26 cellular contexts compared by ENCODE assay signal in genomic region chr9:83385317-83385716, GRCh38.
DNase-seq lines count a peak whose midpoint lies in the region; TF ChIP-seq lines count a peak whose summit lies in the region.
"Had no signal": no experiment of that assay in that cellular context is flagged by ENCODE, and none has a peak within 500 bp of the region (broad histone marks: within the 10 kb centered on the region; RNA-seq: fewer than 3 reads in every experiment).

No MANE protein-coding gene starts in this region.

- H3K27me3 ChIP-seq in GM23248 (replicated peaks; ENCODE audit: insufficient read depth) (no peaks in the 10 kb centered on the region), adipocyte (replicated peaks; ENCODE audit: control insufficient read depth, insufficient read depth, low read length) (no peaks in the 10 kb centered on the region), brain microvascular endothelial cell (replicated peaks) (no peaks in the 10 kb centered on the region)
- H3K27me3 ChIP-seq: esophagus squamous epithelium, left lung, neutrophil, Peyer's patch, testis had no signal

- H3K36me3 ChIP-seq in GM23248 (ENCODE audit: low read depth) (no peaks in the 10 kb centered on the region), adipocyte (ENCODE audit: control insufficient read depth, insufficient read depth, low read length, severe bottlenecking) (no peaks in the 10 kb centered on the region), brain microvascular endothelial cell (replicated peaks) (no peaks in the 10 kb centered on the region)
- H3K36me3 ChIP-seq: esophagus squamous epithelium, left lung, Peyer's patch had no signal

- WGBS in GM23248 (ENCODE audit: low coverage in 1 of 2, low lambda C conversion rate in 2 of 2, missing lambda C conversion rate in 2 of 2), 2 experiments: 2 to 3% methylated on average over 2 of the region's 2 CpGs

- DNase-seq in AG20443 (ENCODE audit: low spot score) (peak; percentile 22), GM23248 (peak; percentile 67), adipocyte (ENCODE audit: low read depth) (peak; percentile 27), foreskin fibroblast (peak; percentile 51 to 79), GM10248 (ENCODE audit: extremely low spot score) (no peak), Calu3 (no peak), brain microvascular endothelial cell (no peak)
- DNase-seq in T-helper 2 cell treated with Interferon-gamma antibody and Interleukin-4, amounts not matched to agents 5 μg/mL and 100 μg/mL, for 36 hours (ENCODE audit: low spot score): no peak
- DNase-seq: activated CD4-positive, CD25-positive, alpha-beta regulatory T cell; activated naive CD4-positive, alpha-beta T cell treated with anti-CD3 and anti-CD28 coated beads, Interleukin-2, amount 50 U/mL, for 16 hours; amygdala; DMS79; endodermal cell; esophagus squamous epithelium; left lung; naive B cell; NCI-H187 treated with DMSO at 0.1 percent for 48 hours; NCI-H526 treated with DMSO at 0.1 percent for 48 hours; Peyer's patch; SIG-M5; stimulated activated naive CD4-positive, alpha-beta T cell treated with Interleukin-2 at 50 U/mL for 16 hours; testis had no signal

- H2AFZ ChIP-seq in GM23248: no peak overlapping the region

- intact Hi-C loops in Calu3 (cut with micrococcal nuclease; ENCODE audit: unreplicated experiment): no loop called here

- H3K36me3 Mint-ChIP-seq in Calu3 (ENCODE audit: insufficient read depth, unreplicated experiment): no peaks in the 10 kb centered on the region
- no peaks in the 10 kb centered on the region for H3K36me3 Mint-ChIP-seq in T-helper 2 cell treated with Interferon-gamma antibody and Interleukin-4, amounts not matched to agents 5 μg/mL and 100 μg/mL, for 36 hours (ENCODE audit: low read depth)
- H3K36me3 Mint-ChIP-seq: naive B cell had no signal

- no peaks in the 10 kb centered on the region for H3K9me2 ChIP-seq in GM23248 (ENCODE audit: insufficient read depth)

- H3K4me1 ChIP-seq in GM23248 (ENCODE audit: insufficient read depth) (0 out of 2 replicates have a peak, but pooled peaks cover 4% of the 10 kb centered on the region), adipocyte (ENCODE audit: control insufficient read depth, insufficient read depth, low read length) (no peaks in the 10 kb centered on the region)
- H3K4me1 ChIP-seq: esophagus squamous epithelium, left lung, Peyer's patch, testis had no signal

- no peak overlapping the region for H3K27ac ChIP-seq in GM23248
- H3K27ac ChIP-seq in brain microvascular endothelial cell: no peak overlapping the region
- H3K27ac ChIP-seq: coronary artery, esophagus squamous epithelium, left lung, neutrophil, Peyer's patch, testis had no signal

- peaks cover 3% of the 10 kb centered on the region for H3K4me1 Mint-ChIP-seq in Calu3 (ENCODE audit: low read depth, unreplicated experiment)
- H3K4me1 Mint-ChIP-seq in T-helper 2 cell treated with Interferon-gamma antibody and Interleukin-4, amounts not matched to agents 5 μg/mL and 100 μg/mL, for 36 hours (ENCODE audit: low read depth): no peaks in the 10 kb centered on the region
- H3K4me1 Mint-ChIP-seq: activated T-helper 17 cell treated with anti-CD3 and anti-CD28 coated beads, Interleukin-2, amount 50 U/mL, for 72 hours; endodermal cell; naive B cell had no signal

- in situ Hi-C loops in GM23248 (cut with MboI) (no loop called here), brain microvascular endothelial cell (cut with HindIII; ENCODE audit: low pct_ligation_motif_present, low sequenced_read_pairs) (no loop called here)

- CTCF ChIA-PET in GM10248 (lab: Yijun Ruan, JAX): no interaction called here
- CTCF ChIA-PET in Calu3 (lab: Charles Lee): interaction anchor here (0.7 kb wide), 1 partner anchor 1269 kb away, joined by 3 read pairs; no protein-coding TSS in a partner anchor

- H3K4me3 Mint-ChIP-seq in Calu3 (ENCODE audit: low read depth, unreplicated experiment): no peak overlapping the region
- H3K4me3 Mint-ChIP-seq in T-helper 2 cell treated with Interferon-gamma antibody and Interleukin-4, amounts not matched to agents 5 μg/mL and 100 μg/mL, for 36 hours: no peak overlapping the region
- H3K4me3 Mint-ChIP-seq: activated T-helper 17 cell treated with anti-CD3 and anti-CD28 coated beads, Interleukin-2, amount 50 U/mL, for 72 hours; endodermal cell; naive B cell had no signal

- BruUV-seq in Calu3 (replicated peaks; lab: Mats Ljungman, UMichigan): no TSS peak

- POLR2A ChIA-PET in GM10248 (lab: Yijun Ruan, JAX): no interaction called here

- H3K4me3 ChIP-seq in GM23248 (no peak overlapping the region), adipocyte (ENCODE audit: low read length) (no peak overlapping the region), foreskin fibroblast (ENCODE audit: low read depth in 1 of 2, low read length in 2 of 2) (no peak overlapping the region), brain microvascular endothelial cell (ENCODE audit: low read depth, low read length) (no peak overlapping the region)
- H3K4me3 ChIP-seq: coronary artery, esophagus squamous epithelium, left lung, Peyer's patch, testis had no signal

- H3K79me2 ChIP-seq in GM23248 (ENCODE audit: insufficient read depth): no peaks in the 10 kb centered on the region

- H3F3A ChIP-seq in GM23248 (ENCODE audit: insufficient read depth): no peaks in the 10 kb centered on the region

- H3K9me3 Mint-ChIP-seq in Calu3 (ENCODE audit: low read depth, unreplicated experiment): peaks cover 2% of the 10 kb centered on the region
- peaks cover 5% of the 10 kb centered on the region for H3K9me3 Mint-ChIP-seq in T-helper 2 cell treated with Interferon-gamma antibody and Interleukin-4, amounts not matched to agents 5 μg/mL and 100 μg/mL, for 36 hours
- H3K9me3 Mint-ChIP-seq: activated T-helper 17 cell treated with anti-CD3 and anti-CD28 coated beads, Interleukin-2, amount 50 U/mL, for 72 hours; endodermal cell; naive B cell had no signal

- no peak for TF ChIP-seq CTCF in foreskin fibroblast (IDR thresholded peaks at IDR 0.05; ENCODE audit: low read depth, low read length)
- TF ChIP-seq CTCF in GM10248 (IDR thresholded peaks at IDR 0.05; ENCODE audit: control extremely low read depth, extremely low read depth, low read depth, missing control alignments): no peak
- no peak for TF ChIP-seq CTCF in Calu3 (IDR thresholded peaks at IDR 0.05; ENCODE audit: unreplicated experiment)
- TF ChIP-seq CTCF in brain microvascular endothelial cell (IDR thresholded peaks at IDR 0.05; ENCODE audit: low read depth, low read length, missing control alignments): no peak

- no peaks in the 10 kb centered on the region for H3K9me3 ChIP-seq in GM23248 (ENCODE audit: low read depth)
- H3K9me3 ChIP-seq in adipocyte (ENCODE audit: control insufficient read depth, low read length): peaks cover 10% of the 10 kb centered on the region
- H3K9me3 ChIP-seq: neutrophil, Peyer's patch, testis had no signal

- H3K9ac ChIP-seq in GM23248: no peak overlapping the region
- no peak overlapping the region for H3K9ac ChIP-seq in adipocyte (ENCODE audit: low read length)

- no peaks in the 10 kb centered on the region for H4K20me1 ChIP-seq in GM23248 (ENCODE audit: insufficient read depth)

- H3K27ac Mint-ChIP-seq in Calu3 (ENCODE audit: unreplicated experiment): no peak overlapping the region
- H3K27ac Mint-ChIP-seq in T-helper 2 cell treated with Interferon-gamma antibody and Interleukin-4, amounts not matched to agents 5 μg/mL and 100 μg/mL, for 36 hours: no peak overlapping the region
- H3K27ac Mint-ChIP-seq: activated T-helper 17 cell treated with anti-CD3 and anti-CD28 coated beads, Interleukin-2, amount 50 U/mL, for 72 hours; endodermal cell; progenitor cell of endocrine pancreas had no signal

- H3K4me2 ChIP-seq in GM23248 (ENCODE audit: unreplicated experiment): no peak overlapping the region

- no peaks in the 10 kb centered on the region for H3K27me3 Mint-ChIP-seq in Calu3 (ENCODE audit: unreplicated experiment)
- H3K27me3 Mint-ChIP-seq in T-helper 2 cell treated with Interferon-gamma antibody and Interleukin-4, amounts not matched to agents 5 μg/mL and 100 μg/mL, for 36 hours (ENCODE audit: low read depth): peaks cover 2% of the 10 kb centered on the region
- H3K27me3 Mint-ChIP-seq: activated T-helper 17 cell treated with anti-CD3 and anti-CD28 coated beads, Interleukin-2, amount 50 U/mL, for 72 hours; naive B cell; progenitor cell of endocrine pancreas had no signal

Comparison
In these comparisons a context has a peak if more than half of its experiments do, and no peak if none do; other contexts are left out.
1. DNase-seq: peak in AG20443 (single experiment), GM23248 (single experiment), adipocyte (single experiment) and foreskin fibroblast (2 of 2); none in GM10248 (single experiment), Calu3 (single experiment), brain microvascular endothelial cell (single experiment) and T-helper 2 cell treated with Interferon-gamma antibody and Interleukin-4, amounts not matched to agents 5 μg/mL and 100 μg/mL, for 36 hours (single experiment).